Comparison of ENCODE assay signal across 12 cellular contexts in genomic region chrX:120014354-120015129, GRCh38.
DNase-seq lines count a peak whose midpoint lies in the region; ATAC-seq and TF ChIP-seq lines count a peak whose summit lies in the region.
"Had no signal": no experiment of that assay in that cellular context is flagged by ENCODE, and none has a peak within 500 bp of the region (broad histone marks: within the 10 kb centered on the region; RNA-seq: fewer than 3 reads in every experiment).

No MANE protein-coding gene starts in this region.

- CTCF ChIA-PET in RWPE1 (lab: Yijun Ruan, JAX): interaction anchor here (0.7 kb wide), 1 partner anchor 1036 kb away, joined by 3 read pairs; no protein-coding TSS in a partner anchor

- H3K4me3 Mint-ChIP-seq in natural killer cell: peak overlapping the region; percentile 88

- 21 to 26% methylated on average over 27 to 30 of the region's 30 CpGs for WGBS in heart right ventricle, 2 donors

- H3K27ac Mint-ChIP-seq in natural killer cell: no peak overlapping the region

- no peaks in the 10 kb centered on the region for H3K9me3 Mint-ChIP-seq in natural killer cell

- POLR2A ChIA-PET in RWPE1 (lab: Yijun Ruan, JAX; ENCODE audit: low non-redundant PET): no interaction called here

- H3K4me1 Mint-ChIP-seq in natural killer cell: peaks cover 15 to 20% of the 10 kb centered on the region in 2 donors

- no peaks in the 10 kb centered on the region for H3K36me3 Mint-ChIP-seq in natural killer cell

- H3K9me3 ChIP-seq in heart right ventricle: no peaks in the 10 kb centered on the region
- H3K9me3 ChIP-seq: spleen had no signal

- H3K27me3 Mint-ChIP-seq in natural killer cell (ENCODE audit: low read depth in 2 of 2): peaks cover 21 to 71% of the 10 kb centered on the region in 2 donors

- H3K27me3 ChIP-seq in heart right ventricle: peaks cover 0 to 82% (median 35%) of the 10 kb centered on the region in 7 donors

- H3K27ac ChIP-seq in heart right ventricle (no peak overlapping the region), coronary artery (no peak overlapping the region), RWPE1 (no peak overlapping the region)
- H3K27ac ChIP-seq: BLaER1 treated with 17β-estradiol and CSF1 and Interleukin-3, amounts not matched to agents 10 nM and 100 nM; spleen had no signal

- no peak for ATAC-seq in heart right ventricle
- ATAC-seq in left ventricle myocardium superior: no peak
- ATAC-seq in natural killer cell: peak in 1 of 3 donors; percentile 25
- ATAC-seq in left lobe of liver: no peak
- no peak for ATAC-seq in HG03159 (IDR thresholded peaks at IDR 0.05; ENCODE audit: unreplicated experiment)
- ATAC-seq: PC-3 had no signal

- no peaks in the 10 kb centered on the region for H3K36me3 ChIP-seq in heart right ventricle
- H3K36me3 ChIP-seq: BLaER1 treated with 17β-estradiol and CSF1 and Interleukin-3, amounts not matched to agents 10 nM and 100 nM; spleen had no signal

- peaks cover 0 to 7% (median 0%) of the 10 kb centered on the region in 9 donors for H3K4me1 ChIP-seq in heart right ventricle

- H3K4me3 ChIP-seq in heart right ventricle: peak overlapping the region in 7 of 10 donors; percentile 12 to 36 (median 28)
- peak overlapping the region; percentile 60 for H3K4me3 ChIP-seq in coronary artery
- H3K4me3 ChIP-seq: BLaER1 treated with 17β-estradiol and CSF1 and Interleukin-3, amounts not matched to agents 10 nM and 100 nM had no signal

- intact Hi-C loops in heart right ventricle (cut with DNase I) (no loop called here), left ventricle myocardium superior (cut with micrococcal nuclease) (no loop called here), natural killer cell (cut with micrococcal nuclease) (no loop called here)

- DNase-seq in heart right ventricle: no peak
- DNase-seq in left ventricle myocardium superior: no peak
- DNase-seq in coronary artery (ENCODE audit: low spot score): no peak
- no peak for DNase-seq in natural killer cell
- no peak for DNase-seq in RWPE1 (ENCODE audit: low spot score)
- DNase-seq in NCI-H2196 treated with DMSO at 0.1 percent for 48 hours (lab: John Stamatoyannopoulos, UW; ENCODE audit: unreplicated experiment): no peak
- no peak for DNase-seq in left lobe of liver (ENCODE audit: low spot score)
- DNase-seq: aorta, PC-3, spleen had no signal

- no peak for TF ChIP-seq CTCF in heart right ventricle (IDR thresholded peaks at IDR 0.05)
- TF ChIP-seq CTCF in coronary artery (IDR thresholded peaks at IDR 0.05): no peak
- TF ChIP-seq CTCF in natural killer cell (IDR thresholded peaks at IDR 0.05): no peak
- no peak for TF ChIP-seq CTCF in RWPE1 (conservative IDR thresholded peaks at IDR 0.05; ENCODE audit: low read depth)
